Comparison of ENCODE assay signal across 8 cellular contexts in the genomic region with DNA sequence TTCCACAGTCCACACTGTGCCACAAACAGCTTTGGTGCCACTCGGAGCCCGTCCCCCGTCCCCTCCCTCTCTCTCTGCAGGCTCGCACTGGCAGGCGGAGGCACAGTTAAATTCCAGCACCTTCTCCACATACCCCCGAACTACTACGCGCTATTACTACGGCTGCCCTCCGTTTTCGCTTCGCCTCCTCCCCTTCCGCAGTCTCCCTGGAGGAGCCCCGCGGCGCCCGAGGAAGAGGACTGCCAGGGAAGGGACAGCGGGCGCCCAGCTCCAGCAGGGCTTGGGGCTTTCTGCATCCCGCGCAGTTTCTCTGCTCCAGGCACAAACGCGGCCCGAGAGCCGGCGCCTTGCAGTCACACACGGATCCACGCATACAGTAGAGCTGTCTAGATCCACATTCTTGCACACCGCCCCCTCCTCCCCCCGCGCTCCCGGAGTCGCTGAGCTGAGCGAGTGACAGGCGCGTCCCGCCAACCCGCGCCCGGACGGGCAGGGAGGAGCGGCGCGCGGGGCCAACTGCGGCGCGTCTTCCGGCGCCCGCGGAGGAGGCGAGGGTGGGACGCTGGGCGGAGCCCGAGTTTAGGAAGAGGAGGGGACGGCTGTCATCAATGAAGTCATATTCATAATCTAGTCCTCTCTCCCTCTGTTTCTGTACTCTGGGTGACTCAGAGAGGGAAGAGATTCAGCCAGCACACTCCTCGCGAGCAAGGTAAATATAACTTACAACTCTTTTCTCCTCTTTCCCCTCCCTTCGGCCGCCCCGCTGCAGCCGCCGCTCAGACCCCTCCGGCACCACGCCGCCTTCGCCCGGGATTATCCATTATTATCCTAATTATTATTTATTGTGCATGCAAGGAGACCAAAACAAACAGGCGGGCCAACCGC.
DNase-seq lines count a peak whose midpoint lies in the region; ATAC-seq and TF ChIP-seq lines count a peak whose summit lies in the region.

A gene (plus strand): TSS at position 652 of the 885 bp plus-strand sequence. CDS start 13,676 bp downstream, outside the sequence.

- H3K4me1 ChIP-seq in effector memory CD4-positive, alpha-beta T cell (ENCODE audit: control insufficient read depth, insufficient read depth, low read length, poor library complexity, severe bottlenecking): peaks cover 11% of the 10 kb centered on the region

- ATAC-seq in memory B cell (ENCODE audit: low read depth): peak; percentile 78

- no peaks in the 10 kb centered on the region for H3K9me3 ChIP-seq in effector memory CD4-positive, alpha-beta T cell (ENCODE audit: control insufficient read depth, low read length)

- H3K27me3 ChIP-seq in effector memory CD4-positive, alpha-beta T cell (replicated peaks; ENCODE audit: control insufficient read depth, insufficient read depth, low read length, poor library complexity, severe bottlenecking): no peaks in the 10 kb centered on the region

- TF ChIP-seq CTCF in GM20000 (IDR thresholded peaks at IDR 0.05; ENCODE audit: extremely low read depth, missing control alignments): no peak

- DNase-seq in COLO668 (lab: John Stamatoyannopoulos, UW; ENCODE audit: unreplicated experiment) (peak; percentile 97), GM20000 (ENCODE audit: low spot score) (peak; percentile 95), HS-5 (ENCODE audit: low read depth) (peak; percentile 90), NOMO-1 (lab: John Stamatoyannopoulos, UW; ENCODE audit: unreplicated experiment in 2 of 2) (peak; percentile 82 to 89), memory B cell (ENCODE audit: low spot score in 2 of 2) (peak; percentile 85 to 93)
- peak; percentile 93 to 94 for DNase-seq in activated CD8-positive, alpha-beta memory T cell treated with anti-CD3 and anti-CD28 coated beads for 4 hours (ENCODE audit: low read depth in 2 of 2)
- peak; percentile 91 to 97 (median 94) for DNase-seq in effector memory CD4-positive, alpha-beta T cell
- peak; percentile 93 for DNase-seq in stimulated activated CD8-positive, alpha-beta memory T cell treated with anti-CD3 and anti-CD28 coated beads, Interleukin-12 subunit alpha, Interleukin-12 subunit beta, amount 100 ng/mL, for 1 hour (ENCODE audit: low read depth)

- H3K27me3 Mint-ChIP-seq in memory B cell: peaks cover 5% of the 10 kb centered on the region

- peak within 1 kb of the TSS; percentile 92 for H3K4me3 ChIP-seq in effector memory CD4-positive, alpha-beta T cell (ENCODE audit: insufficient read depth, low read depth, low read length, poor library complexity, severe bottlenecking)

- H3K36me3 ChIP-seq in effector memory CD4-positive, alpha-beta T cell (ENCODE audit: control insufficient read depth, insufficient read depth, low read length): no peaks in the 10 kb centered on the region

- peak within 1 kb of the TSS; percentile 97 for H3K4me3 Mint-ChIP-seq in memory B cell

- peak within 1 kb of the TSS; percentile 88 for H3K27ac ChIP-seq in effector memory CD4-positive, alpha-beta T cell (ENCODE audit: insufficient read depth, low read length, poor library complexity, severe bottlenecking)

- peak within 1 kb of the TSS; percentile 98 for H3K27ac Mint-ChIP-seq in memory B cell

- H3K9me3 Mint-ChIP-seq in memory B cell: no peaks in the 10 kb centered on the region

- peaks cover 2% of the 10 kb centered on the region for H3K36me3 Mint-ChIP-seq in memory B cell

- peaks cover 9% of the 10 kb centered on the region for H3K4me1 Mint-ChIP-seq in memory B cell

Comparison
In these comparisons a context has a peak if more than half of its experiments do, and no peak if none do; other contexts are left out.
1. Peak in every context shown above with its lines: DNase-seq, ATAC-seq, H3K4me3 ChIP-seq and H3K27ac ChIP-seq.